In genomic region chr14:58151264-58151700, GRCh38 we compare ENCODE assay signal across 8 cellular contexts. TPM values are rescaled to one million over a fixed set of nuclear protein-coding genes. Genes with fewer than 3 reads are reported as not detected.
DNase-seq lines count a peak whose midpoint lies in the region; ATAC-seq and TF ChIP-seq lines count a peak whose summit lies in the region.

No MANE protein-coding gene starts in this region.

- no peak overlapping the region for H3K27ac Mint-ChIP-seq in activated naive CD4-positive, alpha-beta T cell treated with anti-CD3 and anti-CD28 coated beads, Interleukin-2, amount 50 U/mL, for 24 hours

- peak overlapping the region; percentile 16 for H3K9ac ChIP-seq in parathyroid adenoma

- H3K4me3 ChIP-seq in WI38 (ENCODE audit: low read depth, low read length) (peak overlapping the region; percentile 69), parathyroid adenoma (ENCODE audit: low read depth, low read length) (peak overlapping the region; percentile 73)

- peak overlapping the region; percentile 88 for H2AFZ ChIP-seq in parathyroid adenoma

- no peaks in the 10 kb centered on the region for H3K9me3 Mint-ChIP-seq in activated naive CD4-positive, alpha-beta T cell treated with anti-CD3 and anti-CD28 coated beads, Interleukin-2, amount 50 U/mL, for 24 hours

- H3K4me1 Mint-ChIP-seq in activated naive CD4-positive, alpha-beta T cell treated with anti-CD3 and anti-CD28 coated beads, Interleukin-2, amount 50 U/mL, for 24 hours, result peaks cover 20% of the 10 kb centered on the region

- peaks cover 33% of the 10 kb centered on the region for H3K27me3 Mint-ChIP-seq in activated naive CD4-positive, alpha-beta T cell treated with anti-CD3 and anti-CD28 coated beads, Interleukin-2, amount 50 U/mL, for 24 hours

- H3K4me1 ChIP-seq in parathyroid adenoma, result no peaks in the 10 kb centered on the region

- ATAC-seq in Right ventricle myocardium superior (ENCODE audit: poor library complexity), result peak; percentile 19

- peak overlapping the region; percentile 86 for H3K4me2 ChIP-seq in parathyroid adenoma (ENCODE audit: low read length)

- peak overlapping the region; percentile 72 for H3K4me3 Mint-ChIP-seq in activated naive CD4-positive, alpha-beta T cell treated with anti-CD3 and anti-CD28 coated beads, Interleukin-2, amount 50 U/mL, for 24 hours

- no peaks in the 10 kb centered on the region for H3K9me3 ChIP-seq in parathyroid adenoma (ENCODE audit: control insufficient read depth, low read length)

- no peaks in the 10 kb centered on the region for H3K79me2 ChIP-seq in parathyroid adenoma

- DNase-seq in activated naive CD4-positive, alpha-beta T cell (lab: John Stamatoyannopoulos, UW), result no peak
- DNase-seq in Right ventricle myocardium superior, result no peak
- DNase-seq in ACHN, result no peak
- no peak for DNase-seq in SW 1271 (lab: John Stamatoyannopoulos, UW)
- DNase-seq in HK-2 (ENCODE audit: unreplicated experiment), result no peak

- in situ Hi-C loops in ACHN (cut with HindIII; ENCODE audit: low pct_ligation_motif_present, low pct_unique_long_range_greater_than_20kb, low sequenced_read_pairs), result no loop called here

- H3K36me3 Mint-ChIP-seq in activated naive CD4-positive, alpha-beta T cell treated with anti-CD3 and anti-CD28 coated beads, Interleukin-2, amount 50 U/mL, for 24 hours, result peaks cover 1% of the 10 kb centered on the region

- peak overlapping the region; percentile 59 for H3K27ac ChIP-seq in parathyroid adenoma

- no peaks in the 10 kb centered on the region for H3K36me3 ChIP-seq in parathyroid adenoma (ENCODE audit: control insufficient read depth, insufficient read depth, low read length)

- H3K27me3 ChIP-seq in parathyroid adenoma (ENCODE audit: control insufficient read depth, insufficient read depth, low read length), result no peaks in the 10 kb centered on the region

- intact Hi-C loops in Right ventricle myocardium superior (cut with DNase I), result no loop called here

- TF ChIP-seq CTCF in WI38 (IDR thresholded peaks at IDR 0.05; ENCODE audit: low read depth, low read length), result no peak
- no peak for TF ChIP-seq CTCF in parathyroid adenoma (IDR thresholded peaks at IDR 0.05)

RNA-seq across cellular contexts. Expression of gene ARMH4, which starts 0.7 kb away (rescaled TPM):
- 6.2 TPM for total RNA-seq in Right ventricle myocardium superior

RNA-seq across cellular contexts. Expression of gene ACTR10, which starts 48.7 kb away (rescaled TPM):
- total RNA-seq in Right ventricle myocardium superior, result 68.5 TPM
